Comparison of ENCODE assay signal across 17 cellular contexts in the genomic region with DNA sequence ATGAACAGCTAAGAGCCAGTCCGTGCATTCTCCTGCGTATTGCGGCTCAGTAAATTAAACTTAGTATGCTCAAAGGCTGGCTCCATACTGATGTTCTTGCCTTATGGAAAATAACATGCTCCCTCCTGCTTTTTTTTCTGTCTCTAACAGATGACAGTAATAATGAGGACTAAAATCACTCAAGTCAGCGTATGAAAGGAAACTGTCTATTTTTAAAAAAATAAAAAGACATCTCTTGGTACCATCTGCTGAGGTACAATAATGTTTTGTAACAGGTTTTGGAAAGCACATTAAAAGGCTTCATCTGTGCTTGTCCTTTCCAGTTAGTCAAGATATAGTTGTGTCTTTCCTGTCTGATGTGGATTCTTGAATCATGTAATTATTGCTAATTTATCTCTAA.
"Had no signal": no experiment of that assay in that cellular context is flagged by ENCODE, and none has a peak within 500 bp of the region (broad histone marks: within the 10 kb centered on the region; RNA-seq: fewer than 3 reads in every experiment).

No MANE protein-coding gene starts in this region.

- H3K27ac Mint-ChIP-seq: activated naive CD4-positive, alpha-beta T cell treated with anti-CD3 and anti-CD28 coated beads for 36 hours; activated naive CD8-positive, alpha-beta T cell treated with anti-CD3 and anti-CD28 coated beads, Interleukin-2, amount 50 U/mL, for 24 hours; activated T-helper 2 cell treated with anti-CD3 and anti-CD28 coated beads, Interferon-gamma antibody, Interleukin-2, Interleukin-4, amounts not matched to agents 10 μg/mL and 5 μg/mL and 100 μg/mL, durations not matched to agents 14 hours and 24 hours and 36 hours had no signal

- H3K4me3 ChIP-seq: tibial nerve, uterus had no signal

- DNase-seq: activated CD4-positive, CD25-positive, alpha-beta regulatory T cell treated with anti-CD3 and anti-CD28 coated beads, Interleukin-2, amount 50 U/mL, for 72 hours; activated naive CD4-positive, alpha-beta T cell treated with anti-CD3 and anti-CD28 coated beads for 36 hours; activated naive CD8-positive, alpha-beta T cell treated with anti-CD3 and anti-CD28 coated beads, Interleukin-2, amount 50 U/mL, for 24 hours; activated T-cell treated with anti-CD3 and anti-CD28 coated beads for 4 hours; aorta; kidney; left ventricle myocardium superior; posterior cingulate gyrus; retina; stimulated activated CD4-positive, alpha-beta T cell treated with anti-CD3 and anti-CD28 coated beads, Interleukin-4, amount 100 ng/mL, for 24 hours; stimulated activated naive CD4-positive, alpha-beta T cell treated with Interleukin-2 at 50 U/mL for 16 hours; substantia nigra; T-helper 1 cell; T1000; uterus had no signal

- H3K9me3 Mint-ChIP-seq: activated naive CD8-positive, alpha-beta T cell treated with anti-CD3 and anti-CD28 coated beads, Interleukin-2, amount 50 U/mL, for 24 hours had no signal

- H3K9me3 ChIP-seq: tibial nerve, uterus had no signal

- H3K36me3 ChIP-seq: tibial nerve, uterus had no signal

- H3K27ac ChIP-seq: tibial nerve, uterus had no signal

- ATAC-seq: activated naive CD8-positive, alpha-beta T cell treated with anti-CD3 and anti-CD28 coated beads, Interleukin-2, amount 50 U/mL, for 24 hours; left ventricle myocardium superior had no signal

- H3K27me3 ChIP-seq: tibial nerve, uterus had no signal

- H3K4me3 Mint-ChIP-seq: activated naive CD4-positive, alpha-beta T cell treated with anti-CD3 and anti-CD28 coated beads for 36 hours; activated naive CD8-positive, alpha-beta T cell treated with anti-CD3 and anti-CD28 coated beads, Interleukin-2, amount 50 U/mL, for 24 hours had no signal
